1 cellular context compared by ENCODE assay signal in the genomic region with DNA sequence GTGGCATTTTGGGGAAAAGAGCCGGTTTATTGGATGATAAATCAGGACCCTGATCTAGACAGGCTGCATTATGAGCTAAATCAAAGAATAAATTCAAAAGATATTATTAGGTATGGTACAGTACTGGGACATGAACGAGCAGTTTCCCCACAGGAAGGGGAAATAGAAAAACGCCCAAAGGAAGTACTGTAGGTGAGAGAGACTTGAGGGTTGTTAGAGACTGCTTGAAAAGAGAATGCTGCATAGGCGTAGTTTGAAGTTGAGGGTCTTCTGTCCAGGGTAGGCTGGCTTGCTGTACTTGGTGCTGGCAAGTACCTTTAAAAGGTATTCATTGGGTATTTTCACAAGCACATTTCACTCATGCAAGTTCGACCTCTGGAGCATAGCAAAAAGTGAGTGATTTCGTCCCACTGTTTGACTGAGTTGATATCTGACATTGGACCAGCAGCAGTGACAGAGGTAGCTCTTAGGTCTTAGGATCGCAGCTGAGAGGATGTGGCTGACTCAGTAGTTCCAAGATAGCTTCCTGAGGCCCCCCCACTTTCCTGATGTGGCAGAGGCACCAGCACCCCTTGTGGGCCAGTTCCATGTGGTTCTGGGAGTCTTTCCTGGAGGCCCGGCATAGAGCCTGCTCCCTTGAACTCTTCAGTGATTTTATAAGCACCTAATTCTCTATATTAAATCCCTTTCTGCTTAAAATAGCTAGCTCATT.
TF ChIP-seq lines count a peak whose summit lies in the region.

No MANE protein-coding gene starts in this region.

TF ChIP-seq in K562, 482 proteins besides CTCF, POLR2A, EP300 and RAD21 (continued from another document):
- TF ChIP-seq, protein P1, sequence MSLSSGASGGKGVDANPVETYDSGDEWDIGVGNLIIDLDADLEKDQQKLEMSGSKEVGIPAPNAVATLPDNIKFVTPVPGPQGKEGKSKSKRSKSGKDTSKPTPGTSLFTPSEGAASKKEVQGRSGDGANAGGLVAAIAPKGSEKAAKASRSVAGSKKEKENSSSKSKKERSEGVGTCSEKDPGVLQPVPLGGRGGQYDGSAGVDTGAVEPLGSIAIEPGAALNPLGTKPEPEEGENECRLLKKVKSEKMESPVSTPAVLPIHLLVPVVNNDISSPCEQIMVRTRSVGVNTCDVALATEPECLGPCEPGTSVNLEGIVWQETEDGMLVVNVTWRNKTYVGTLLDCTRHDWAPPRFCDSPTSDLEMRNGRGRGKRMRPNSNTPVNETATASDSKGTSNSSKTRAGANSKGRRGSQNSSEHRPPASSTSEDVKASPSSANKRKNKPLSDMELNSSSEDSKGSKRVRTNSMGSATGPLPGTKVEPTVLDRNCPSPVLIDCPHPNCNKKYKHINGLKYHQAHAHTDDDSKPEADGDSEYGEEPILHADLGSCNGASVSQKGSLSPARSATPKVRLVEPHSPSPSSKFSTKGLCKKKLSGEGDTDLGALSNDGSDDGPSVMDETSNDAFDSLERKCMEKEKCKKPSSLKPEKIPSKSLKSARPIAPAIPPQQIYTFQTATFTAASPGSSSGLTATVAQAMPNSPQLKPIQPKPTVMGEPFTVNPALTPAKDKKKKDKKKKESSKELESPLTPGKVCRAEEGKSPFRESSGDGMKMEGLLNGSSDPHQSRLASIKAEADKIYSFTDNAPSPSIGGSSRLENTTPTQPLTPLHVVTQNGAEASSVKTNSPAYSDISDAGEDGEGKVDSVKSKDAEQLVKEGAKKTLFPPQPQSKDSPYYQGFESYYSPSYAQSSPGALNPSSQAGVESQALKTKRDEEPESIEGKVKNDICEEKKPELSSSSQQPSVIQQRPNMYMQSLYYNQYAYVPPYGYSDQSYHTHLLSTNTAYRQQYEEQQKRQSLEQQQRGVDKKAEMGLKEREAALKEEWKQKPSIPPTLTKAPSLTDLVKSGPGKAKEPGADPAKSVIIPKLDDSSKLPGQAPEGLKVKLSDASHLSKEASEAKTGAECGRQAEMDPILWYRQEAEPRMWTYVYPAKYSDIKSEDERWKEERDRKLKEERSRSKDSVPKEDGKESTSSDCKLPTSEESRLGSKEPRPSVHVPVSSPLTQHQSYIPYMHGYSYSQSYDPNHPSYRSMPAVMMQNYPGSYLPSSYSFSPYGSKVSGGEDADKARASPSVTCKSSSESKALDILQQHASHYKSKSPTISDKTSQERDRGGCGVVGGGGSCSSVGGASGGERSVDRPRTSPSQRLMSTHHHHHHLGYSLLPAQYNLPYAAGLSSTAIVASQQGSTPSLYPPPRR (CRISPR knock-in tag; IDR thresholded peaks at IDR 0.05; ENCODE audit: borderline replicate concordance): no peak
- TF ChIP-seq ZNF133 (CRISPR knock-in tag; IDR thresholded peaks at IDR 0.05) (no peak), ZC3H4 (CRISPR knock-in tag; IDR thresholded peaks at IDR 0.05; ENCODE audit: borderline replicate concordance) (no peak), SNRNP70 (optimal IDR thresholded peaks at IDR 0.05; ENCODE audit: low read depth, low read length) (no peak), TAF7 (tag; IDR thresholded peaks at IDR 0.05) (no peak), PURB (CRISPR knock-in tag; IDR thresholded peaks at IDR 0.05; ENCODE audit: low read depth) (no peak)
